ENCODE assay signal across 9 cellular contexts in genomic region chr4:112234952-112235609, GRCh38. TPM values are rescaled to one million over a fixed set of nuclear protein-coding genes. Genes with fewer than 3 reads are reported as not detected.
DNase-seq lines count a peak whose midpoint lies in the region; ATAC-seq and TF ChIP-seq lines count a peak whose summit lies in the region.
"Had no signal": no experiment of that assay in that cellular context is flagged by ENCODE, and none has a peak within 500 bp of the region (broad histone marks: within the 10 kb centered on the region; RNA-seq: fewer than 3 reads in every experiment).

No MANE protein-coding gene starts in this region.

- no peaks in the 10 kb centered on the region for H3K9me3 Mint-ChIP-seq in activated naive CD8-positive, alpha-beta T cell treated with anti-CD3 and anti-CD28 coated beads for 36 hours
- peaks cover 7% of the 10 kb centered on the region for H3K9me3 Mint-ChIP-seq in glutamatergic neuron (ENCODE audit: unreplicated experiment)
- H3K9me3 Mint-ChIP-seq: activated naive CD4-positive, alpha-beta T cell treated with anti-CD3 and anti-CD28 coated beads, Interleukin-2, amount 50 U/mL, for 72 hours had no signal

- peak; percentile 74 for TF ChIP-seq CTCF in HFF-Myc (IDR thresholded peaks at IDR 0.05; ENCODE audit: low read depth, low read length, missing control alignments)
- TF ChIP-seq CTCF in glutamatergic neuron (IDR thresholded peaks at IDR 0.05; ENCODE audit: partially characterized antibody, unreplicated experiment), result peak; percentile 45

- H3K36me3 Mint-ChIP-seq in activated naive CD8-positive, alpha-beta T cell treated with anti-CD3 and anti-CD28 coated beads for 36 hours, result no peaks in the 10 kb centered on the region
- no peaks in the 10 kb centered on the region for H3K36me3 Mint-ChIP-seq in glutamatergic neuron (ENCODE audit: unreplicated experiment)

- H3K4me3 ChIP-seq in HFF-Myc (replicated peaks; ENCODE audit: low read depth, low read length), result no peak overlapping the region

- no peak for ATAC-seq in HG02759 (IDR thresholded peaks at IDR 0.05; ENCODE audit: unreplicated experiment)
- ATAC-seq: activated naive CD4-positive, alpha-beta T cell treated with anti-CD3 and anti-CD28 coated beads, Interleukin-2, amount 50 U/mL, for 72 hours had no signal

- peak; percentile 43 for DNase-seq in COR-L47 (lab: John Stamatoyannopoulos, UW)
- peak; percentile 82 for DNase-seq in HFF-Myc (ENCODE audit: extremely low read depth, low read depth)
- peak; percentile 21 for DNase-seq in OCI-M2 (lab: John Stamatoyannopoulos, UW; ENCODE audit: unreplicated experiment)
- peak; percentile 21 for DNase-seq in activated naive CD8-positive, alpha-beta T cell treated with anti-CD3 and anti-CD28 coated beads for 36 hours
- peak; percentile 36 for DNase-seq in glutamatergic neuron
- DNase-seq in putamen (ENCODE audit: low spot score), result peak; percentile 62
- no peak for DNase-seq in NCI-H187 treated with DMSO at 0.1 percent for 48 hours (lab: John Stamatoyannopoulos, UW)

- H3K27me3 Mint-ChIP-seq in activated naive CD8-positive, alpha-beta T cell treated with anti-CD3 and anti-CD28 coated beads for 36 hours, result no peaks in the 10 kb centered on the region
- H3K27me3 Mint-ChIP-seq in glutamatergic neuron (ENCODE audit: unreplicated experiment), result peaks cover 2% of the 10 kb centered on the region

- no peak overlapping the region for H3K27ac Mint-ChIP-seq in activated naive CD8-positive, alpha-beta T cell treated with anti-CD3 and anti-CD28 coated beads for 36 hours
- no peak overlapping the region for H3K27ac Mint-ChIP-seq in glutamatergic neuron (ENCODE audit: unreplicated experiment)
- H3K27ac Mint-ChIP-seq: activated naive CD4-positive, alpha-beta T cell treated with anti-CD3 and anti-CD28 coated beads, Interleukin-2, amount 50 U/mL, for 72 hours had no signal

- H3K4me1 Mint-ChIP-seq in activated naive CD8-positive, alpha-beta T cell treated with anti-CD3 and anti-CD28 coated beads for 36 hours, result peaks cover 44% of the 10 kb centered on the region
- peaks cover 8% of the 10 kb centered on the region for H3K4me1 Mint-ChIP-seq in glutamatergic neuron (ENCODE audit: low read depth, unreplicated experiment)

- no peak overlapping the region for H3K4me3 Mint-ChIP-seq in activated naive CD8-positive, alpha-beta T cell treated with anti-CD3 and anti-CD28 coated beads for 36 hours
- no peak overlapping the region for H3K4me3 Mint-ChIP-seq in glutamatergic neuron (ENCODE audit: unreplicated experiment)

RNA-seq across cellular contexts. Expression of gene AP1AR, which starts 3.5 kb away (rescaled TPM):
- 10 to 100 TPM; 19.1 to 22.4 TPM for total RNA-seq in activated naive CD8-positive, alpha-beta T cell treated with anti-CD3 and anti-CD28 coated beads for 36 hours
- 21.0 TPM for total RNA-seq in glutamatergic neuron (ENCODE audit: unreplicated experiment)

RNA-seq across cellular contexts. Expression of gene TIFA, which starts 50.6 kb away (rescaled TPM):
- total RNA-seq in activated naive CD8-positive, alpha-beta T cell treated with anti-CD3 and anti-CD28 coated beads for 36 hours, result 10 to 100 TPM; 45.6 to 49.2 TPM
- total RNA-seq in glutamatergic neuron (ENCODE audit: unreplicated experiment), result 3.0 TPM

Comparison
In these comparisons a context has a peak if more than half of its experiments do, and no peak if none do; other contexts are left out.
1. RNA of gene TIFA, which starts 50.6 kb away (total RNA-seq): 45.6 to 49.2 TPM in activated naive CD8-positive, alpha-beta T cell treated with anti-CD3 and anti-CD28 coated beads for 36 hours; 3.0 TPM in glutamatergic neuron (single experiment); every median in the first group is over 10 times any median in the second.